In the genomic region with DNA sequence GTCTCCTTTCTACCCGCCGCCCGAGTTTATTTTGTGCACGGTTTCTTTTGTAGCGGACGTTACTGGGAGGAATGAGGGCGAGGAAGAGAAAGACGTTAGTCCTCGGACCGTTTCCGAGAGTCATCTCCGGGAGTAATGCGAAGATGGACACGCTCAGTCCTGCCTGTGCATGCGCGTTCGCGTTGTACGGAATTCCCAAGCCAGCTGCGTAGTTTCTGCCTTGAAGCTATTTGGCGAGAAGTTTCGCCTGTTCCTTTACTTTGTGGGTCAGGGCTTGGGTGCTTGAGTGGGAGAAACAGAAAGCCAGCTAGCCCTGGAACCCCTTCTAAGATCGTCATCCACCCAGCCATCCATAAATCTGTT, we compare ENCODE assay signal across 8 cellular contexts. TPM values are rescaled to one million over a fixed set of nuclear protein-coding genes. Genes with fewer than 3 reads are reported as not detected.
A peak's percentile ranks its signal among the peaks of the same experiment; 100 is the strongest.
DNase-seq lines count a peak whose midpoint lies in the region; ATAC-seq, FAIRE-seq and TF ChIP-seq lines count a peak whose summit lies in the region.
"Not testable (repeated sequence)": the region's sequence is repeated elsewhere in the genome, so short reads cannot be mapped to it uniquely, and the experiment has no call there.

No MANE protein-coding gene starts in this region.

- H3K9me3 Mint-ChIP-seq in activated naive CD8-positive, alpha-beta T cell treated with anti-CD3 and anti-CD28 coated beads, Interleukin-2, amount 50 U/mL, for 24 hours = not testable (repeated sequence)

- H3K27ac ChIP-seq in keratinocyte (ENCODE audit: control insufficient read depth, insufficient read depth, low read length); upper lobe of right lung: not testable (repeated sequence)

- not testable (repeated sequence) for H3K4me2 ChIP-seq in keratinocyte (ENCODE audit: control insufficient read depth, extremely low read depth, insufficient read depth, low read depth, low read length)

- H3K27me3 ChIP-seq in keratinocyte (ENCODE audit: control insufficient read depth, extremely low read depth, insufficient read depth, low read length); upper lobe of right lung: not testable (repeated sequence)

- H3K79me2 ChIP-seq in keratinocyte (ENCODE audit: control insufficient read depth, insufficient read depth, low read length) = not testable (repeated sequence)

- not testable (repeated sequence) for H3K9me3 ChIP-seq in keratinocyte (ENCODE audit: control insufficient read depth, low read depth, low read length); upper lobe of right lung

- H2AFZ ChIP-seq in keratinocyte (ENCODE audit: control insufficient read depth, low read length) = not testable (repeated sequence)

- dilution Hi-C loops in keratinocyte (cut with MboI; ENCODE audit: extremely low pct_ligation_motif_present, low sequenced_read_pairs) = not testable (repeated sequence)

- H3K4me1 ChIP-seq in keratinocyte (ENCODE audit: control insufficient read depth, extremely low read depth, insufficient read depth, low read length) = not testable (repeated sequence)
- H3K4me1 ChIP-seq in upper lobe of right lung = peaks cover 15% of the 10 kb centered on the region

- not testable (repeated sequence) for H3K36me3 Mint-ChIP-seq in activated naive CD8-positive, alpha-beta T cell treated with anti-CD3 and anti-CD28 coated beads, Interleukin-2, amount 50 U/mL, for 24 hours (ENCODE audit: low read depth)

- FAIRE-seq in keratinocyte (lab: Jason Lieb, UNC) = peak; percentile 96

- not testable (repeated sequence) for H3K36me3 ChIP-seq in keratinocyte (ENCODE audit: control insufficient read depth in 2 of 2, extremely low read depth in 1 of 2, insufficient read depth in 2 of 2, low read length in 2 of 2); upper lobe of right lung

- intact Hi-C loops in upper lobe of right lung (cut with DNase I) = not testable (repeated sequence)

- not testable (repeated sequence) for H3K27ac Mint-ChIP-seq in activated naive CD8-positive, alpha-beta T cell treated with anti-CD3 and anti-CD28 coated beads, Interleukin-2, amount 50 U/mL, for 24 hours

- H3K4me1 Mint-ChIP-seq in activated naive CD8-positive, alpha-beta T cell treated with anti-CD3 and anti-CD28 coated beads, Interleukin-2, amount 50 U/mL, for 24 hours = peaks cover 22% of the 10 kb centered on the region

- H3K27me3 Mint-ChIP-seq in activated naive CD8-positive, alpha-beta T cell treated with anti-CD3 and anti-CD28 coated beads, Interleukin-2, amount 50 U/mL, for 24 hours = not testable (repeated sequence)

- not testable (repeated sequence) for H4K20me1 ChIP-seq in keratinocyte (ENCODE audit: control insufficient read depth, extremely low read depth, insufficient read depth, low read length)

- not testable (repeated sequence) for TF ChIP-seq CTCF in keratinocyte (optimal IDR thresholded peaks at IDR 0.05 in 1 of 3, IDR thresholded peaks at IDR 0.05 in 1 of 3, conservative IDR thresholded peaks at IDR 0.05 in 1 of 3; ENCODE audit: extremely low read depth in 1 of 3, insufficient read depth in 2 of 3, low read length in 3 of 3); upper lobe of right lung (IDR thresholded peaks at IDR 0.05)

- not testable (repeated sequence) for H3K4me3 Mint-ChIP-seq in activated naive CD8-positive, alpha-beta T cell treated with anti-CD3 and anti-CD28 coated beads, Interleukin-2, amount 50 U/mL, for 24 hours

- peak; percentile 1 for ATAC-seq in GM18858 (IDR thresholded peaks at IDR 0.05; ENCODE audit: unreplicated experiment)
- peak; percentile 3 for ATAC-seq in GM19455 (IDR thresholded peaks at IDR 0.05; ENCODE audit: unreplicated experiment)
- ATAC-seq in GM21786 (IDR thresholded peaks at IDR 0.05; ENCODE audit: unreplicated experiment) = peak; percentile 0
- peak; percentile 4 for ATAC-seq in HG02884 (IDR thresholded peaks at IDR 0.05; ENCODE audit: unreplicated experiment)
- ATAC-seq in HG03457 (IDR thresholded peaks at IDR 0.05; ENCODE audit: unreplicated experiment) = peak; percentile 1
- ATAC-seq in activated naive CD8-positive, alpha-beta T cell treated with anti-CD3 and anti-CD28 coated beads, Interleukin-2, amount 50 U/mL, for 24 hours = peak; percentile 4
- peak; percentile 27 for ATAC-seq in upper lobe of right lung

- H3K4me3 ChIP-seq in keratinocyte (ENCODE audit: control insufficient read depth in 2 of 3, extremely low read depth in 1 of 3, insufficient read depth in 2 of 3, low read depth in 1 of 3, low read length in 3 of 3); upper lobe of right lung: not testable (repeated sequence)

- not testable (repeated sequence) for DNase-seq in activated naive CD8-positive, alpha-beta T cell treated with anti-CD3 and anti-CD28 coated beads, Interleukin-2, amount 50 U/mL, for 24 hours; keratinocyte (ENCODE audit: low read depth, low spot score); upper lobe of right lung

- not testable (repeated sequence) for H3K9ac ChIP-seq in keratinocyte (ENCODE audit: control insufficient read depth, extremely low read depth, insufficient read depth, low read length)

- H3K9me1 ChIP-seq in keratinocyte (ENCODE audit: control insufficient read depth, extremely low read depth, insufficient read depth, low read length) = not testable (repeated sequence)

RNA-seq across cellular contexts. Expression of a gene that starts 23.0 kb away (rescaled TPM):
- polyA plus RNA-seq in keratinocyte = 28.3 to 42.0 TPM (median 34.3 TPM) in 3 replicates
- polyA plus RNA-seq in keratinocyte (2011; ENCODE audit: low read depth) = 32.3 TPM
- polyA plus RNA-seq in keratinocyte (2011; cell fraction: cytosol; rRNA removed) = 31.0 and 48.4 TPM in 2 replicates
- 26.5 and 28.4 TPM in 2 replicates for polyA plus RNA-seq in keratinocyte (2011; cell fraction: nucleus; rRNA removed)
- 39.4 and 55.9 TPM in 2 replicates for polyA plus RNA-seq in keratinocyte (2012; ENCODE audit: low replicate concordance)
- 16.1 to 29.9 TPM (median 29.4 TPM) in 3 replicates for polyA minus RNA-seq in keratinocyte
- polyA minus RNA-seq in keratinocyte (2011; cell fraction: cytosol; rRNA and poly(A)+ RNA removed) = 23.8 TPM
- polyA minus RNA-seq in keratinocyte (2011; cell fraction: nucleus; rRNA and poly(A)+ RNA removed) = 15.5 and 21.1 TPM in 2 replicates
- 20.6 TPM for total RNA-seq in upper lobe of right lung
